ENCODE assay signal across 1 cellular context in the genomic region with DNA sequence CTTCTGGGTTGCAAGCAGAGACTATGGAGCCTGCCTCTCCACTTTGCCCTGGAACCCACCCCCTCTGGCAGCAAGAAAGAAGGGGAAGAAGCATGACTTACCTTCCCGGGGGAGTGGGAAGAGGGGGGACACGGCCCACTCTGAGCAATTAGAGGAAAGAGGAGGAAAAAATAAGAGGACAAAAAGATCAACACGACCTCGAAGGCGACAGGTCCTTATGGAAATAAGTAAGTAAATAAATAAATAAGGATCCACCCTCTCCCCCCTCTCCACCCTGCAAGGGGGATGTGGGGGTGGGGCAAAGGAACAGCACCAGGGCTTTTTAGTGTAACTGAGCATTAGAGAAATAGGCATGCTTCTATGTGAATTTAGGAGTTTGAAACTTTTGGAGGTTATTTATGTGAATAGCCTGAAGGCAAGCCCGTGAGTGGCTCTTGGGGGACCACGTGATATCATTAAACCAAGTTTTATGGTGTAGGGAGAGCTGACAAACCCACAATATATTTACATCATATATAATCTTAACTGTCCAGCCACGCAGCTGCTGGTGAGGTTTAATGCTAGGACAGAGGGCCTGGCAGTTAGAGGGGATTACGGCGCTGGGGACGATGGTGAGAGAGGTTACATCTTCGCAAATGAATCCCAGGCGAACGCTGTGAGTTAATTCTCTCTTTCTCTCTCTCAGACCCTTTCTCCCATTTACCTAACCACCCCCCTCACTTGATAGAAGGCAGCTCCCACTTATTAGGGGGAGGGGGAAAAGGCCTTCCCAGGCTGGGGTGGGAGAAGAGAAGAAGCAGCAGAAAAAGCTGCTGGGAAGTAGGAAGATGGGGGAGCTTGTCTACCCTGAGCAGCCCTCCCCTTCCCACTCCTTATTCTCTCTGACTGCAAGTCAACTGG.
TF ChIP-seq lines count a peak whose summit lies in the region.

No MANE protein-coding gene starts in this region.

TF ChIP-seq in HEK293, 187 proteins besides CTCF, POLR2A, EP300 and RAD21 (continued from another document and continues in another):
- TF ChIP-seq, protein P1, sequence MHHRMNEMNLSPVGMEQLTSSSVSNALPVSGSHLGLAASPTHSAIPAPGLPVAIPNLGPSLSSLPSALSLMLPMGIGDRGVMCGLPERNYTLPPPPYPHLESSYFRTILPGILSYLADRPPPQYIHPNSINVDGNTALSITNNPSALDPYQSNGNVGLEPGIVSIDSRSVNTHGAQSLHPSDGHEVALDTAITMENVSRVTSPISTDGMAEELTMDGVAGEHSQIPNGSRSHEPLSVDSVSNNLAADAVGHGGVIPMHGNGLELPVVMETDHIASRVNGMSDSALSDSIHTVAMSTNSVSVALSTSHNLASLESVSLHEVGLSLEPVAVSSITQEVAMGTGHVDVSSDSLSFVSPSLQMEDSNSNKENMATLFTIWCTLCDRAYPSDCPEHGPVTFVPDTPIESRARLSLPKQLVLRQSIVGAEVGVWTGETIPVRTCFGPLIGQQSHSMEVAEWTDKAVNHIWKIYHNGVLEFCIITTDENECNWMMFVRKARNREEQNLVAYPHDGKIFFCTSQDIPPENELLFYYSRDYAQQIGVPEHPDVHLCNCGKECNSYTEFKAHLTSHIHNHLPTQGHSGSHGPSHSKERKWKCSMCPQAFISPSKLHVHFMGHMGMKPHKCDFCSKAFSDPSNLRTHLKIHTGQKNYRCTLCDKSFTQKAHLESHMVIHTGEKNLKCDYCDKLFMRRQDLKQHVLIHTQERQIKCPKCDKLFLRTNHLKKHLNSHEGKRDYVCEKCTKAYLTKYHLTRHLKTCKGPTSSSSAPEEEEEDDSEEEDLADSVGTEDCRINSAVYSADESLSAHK (tag by site-specific recombination; IDR thresholded peaks at IDR 0.05) = peak; percentile 88
- TF ChIP-seq ZNF548 (tag by site-specific recombination; IDR thresholded peaks at IDR 0.05) (no peak), TCF7L2 (IDR thresholded peaks at IDR 0.05; ENCODE audit: borderline replicate concordance, low read depth, low read length) (no peak), ZBTB8A (tag by site-specific recombination; IDR thresholded peaks at IDR 0.05) (peak; percentile 30), ZNF114 (tag by site-specific recombination; IDR thresholded peaks at IDR 0.05) (no peak), ZNF510 (tag by site-specific recombination; IDR thresholded peaks at IDR 0.05; ENCODE audit: insufficient replicate concordance) (no peak), ELK4 (IDR thresholded peaks at IDR 0.05; ENCODE audit: borderline replicate concordance, low read depth, low read length) (no peak), ZEB2 (tag by site-specific recombination; IDR thresholded peaks at IDR 0.05) (peak; percentile 90), ZNF621 (tag by site-specific recombination; IDR thresholded peaks at IDR 0.05) (no peak), ZNF394 (tag by site-specific recombination; IDR thresholded peaks at IDR 0.05; ENCODE audit: borderline replicate concordance) (peak; percentile 24; the same call in 1 of the 2 replicates), ZNF629 (tag by site-specific recombination; IDR thresholded peaks at IDR 0.05) (peak; percentile 90), KLF9 (tag by site-specific recombination; IDR thresholded peaks at IDR 0.05; ENCODE audit: low read depth) (no peak; the same call in 1 of the 2 replicates), ZNF561 (tag by site-specific recombination; IDR thresholded peaks at IDR 0.05; ENCODE audit: borderline replicate concordance) (peak; percentile 74; the same call in 1 of the 2 replicates), ZFP41 (tag by site-specific recombination; IDR thresholded peaks at IDR 0.05; ENCODE audit: borderline replicate concordance) (no peak), ZNF658 (tag by site-specific recombination; IDR thresholded peaks at IDR 0.05) (no peak), ZNF366 (tag by site-specific recombination; conservative IDR thresholded peaks at IDR 0.05) (peak; percentile 94), KLF1 (tag by site-specific recombination; IDR thresholded peaks at IDR 0.05) (peak; percentile 78), ZNF501 (tag by site-specific recombination; IDR thresholded peaks at IDR 0.05) (peak; percentile 61; the same call in 1 of the 2 replicates), KLF10 (tag by site-specific recombination; IDR thresholded peaks at IDR 0.05) (peak; percentile 94), TSHZ1 (tag by site-specific recombination; IDR thresholded peaks at IDR 0.05; ENCODE audit: borderline replicate concordance) (peak; percentile 83), ZNF239 (tag by site-specific recombination; IDR thresholded peaks at IDR 0.05) (no peak), SP7 (tag by site-specific recombination; IDR thresholded peaks at IDR 0.05) (peak; percentile 94), PRDM6 (tag by site-specific recombination; IDR thresholded peaks at IDR 0.05) (peak; percentile 100)
- TF ChIP-seq, protein P2, sequence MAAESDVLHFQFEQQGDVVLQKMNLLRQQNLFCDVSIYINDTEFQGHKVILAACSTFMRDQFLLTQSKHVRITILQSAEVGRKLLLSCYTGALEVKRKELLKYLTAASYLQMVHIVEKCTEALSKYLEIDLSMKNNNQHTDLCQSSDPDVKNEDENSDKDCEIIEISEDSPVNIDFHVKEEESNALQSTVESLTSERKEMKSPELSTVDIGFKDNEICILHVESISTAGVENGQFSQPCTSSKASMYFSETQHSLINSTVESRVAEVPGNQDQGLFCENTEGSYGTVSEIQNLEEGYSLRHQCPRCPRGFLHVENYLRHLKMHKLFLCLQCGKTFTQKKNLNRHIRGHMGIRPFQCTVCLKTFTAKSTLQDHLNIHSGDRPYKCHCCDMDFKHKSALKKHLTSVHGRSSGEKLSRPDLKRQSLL (tag by site-specific recombination; IDR thresholded peaks at IDR 0.05) = peak; percentile 9; the same call in 1 of the 2 replicates
- TF ChIP-seq, protein P3, sequence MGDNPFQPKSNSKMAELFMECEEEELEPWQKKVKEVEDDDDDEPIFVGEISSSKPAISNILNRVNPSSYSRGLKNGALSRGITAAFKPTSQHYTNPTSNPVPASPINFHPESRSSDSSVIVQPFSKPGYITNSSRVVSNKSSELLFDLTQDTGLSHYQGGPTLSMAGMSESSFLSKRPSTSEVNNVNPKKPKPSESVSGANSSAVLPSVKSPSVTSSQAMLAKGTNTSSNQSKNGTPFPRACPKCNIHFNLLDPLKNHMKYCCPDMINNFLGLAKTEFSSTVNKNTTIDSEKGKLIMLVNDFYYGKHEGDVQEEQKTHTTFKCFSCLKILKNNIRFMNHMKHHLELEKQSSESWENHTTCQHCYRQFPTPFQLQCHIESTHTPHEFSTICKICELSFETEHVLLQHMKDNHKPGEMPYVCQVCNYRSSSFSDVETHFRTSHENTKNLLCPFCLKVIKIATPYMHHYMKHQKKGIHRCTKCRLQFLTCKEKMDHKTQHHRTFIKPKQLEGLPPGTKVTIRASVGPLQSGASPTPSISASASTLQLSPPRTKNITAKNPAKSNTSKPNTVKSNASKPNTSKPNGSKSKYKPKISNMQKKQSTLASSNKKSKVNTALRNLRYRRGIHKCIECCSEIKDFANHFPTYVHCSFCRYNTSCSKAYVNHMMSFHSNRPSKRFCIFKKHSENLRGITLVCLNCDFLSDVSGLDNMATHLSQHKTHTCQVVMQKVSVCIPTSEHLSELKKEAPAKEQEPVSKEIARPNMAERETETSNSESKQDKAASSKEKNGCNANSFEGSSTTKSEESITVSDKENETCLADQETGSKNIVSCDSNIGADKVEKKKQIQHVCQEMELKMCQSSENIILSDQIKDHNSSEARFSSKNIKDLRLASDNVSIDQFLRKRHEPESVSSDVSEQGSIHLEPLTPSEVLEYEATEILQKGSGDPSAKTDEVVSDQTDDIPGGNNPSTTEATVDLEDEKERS (tag by site-specific recombination; IDR thresholded peaks at IDR 0.05) = no peak
- TF ChIP-seq, protein P4, sequence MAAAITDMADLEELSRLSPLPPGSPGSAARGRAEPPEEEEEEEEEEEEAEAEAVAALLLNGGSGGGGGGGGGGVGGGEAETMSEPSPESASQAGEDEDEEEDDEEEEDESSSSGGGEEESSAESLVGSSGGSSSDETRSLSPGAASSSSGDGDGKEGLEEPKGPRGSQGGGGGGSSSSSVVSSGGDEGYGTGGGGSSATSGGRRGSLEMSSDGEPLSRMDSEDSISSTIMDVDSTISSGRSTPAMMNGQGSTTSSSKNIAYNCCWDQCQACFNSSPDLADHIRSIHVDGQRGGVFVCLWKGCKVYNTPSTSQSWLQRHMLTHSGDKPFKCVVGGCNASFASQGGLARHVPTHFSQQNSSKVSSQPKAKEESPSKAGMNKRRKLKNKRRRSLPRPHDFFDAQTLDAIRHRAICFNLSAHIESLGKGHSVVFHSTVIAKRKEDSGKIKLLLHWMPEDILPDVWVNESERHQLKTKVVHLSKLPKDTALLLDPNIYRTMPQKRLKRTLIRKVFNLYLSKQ (tag by site-specific recombination; IDR thresholded peaks at IDR 0.05; ENCODE audit: borderline replicate concordance) = no peak
- TF ChIP-seq, protein P5, sequence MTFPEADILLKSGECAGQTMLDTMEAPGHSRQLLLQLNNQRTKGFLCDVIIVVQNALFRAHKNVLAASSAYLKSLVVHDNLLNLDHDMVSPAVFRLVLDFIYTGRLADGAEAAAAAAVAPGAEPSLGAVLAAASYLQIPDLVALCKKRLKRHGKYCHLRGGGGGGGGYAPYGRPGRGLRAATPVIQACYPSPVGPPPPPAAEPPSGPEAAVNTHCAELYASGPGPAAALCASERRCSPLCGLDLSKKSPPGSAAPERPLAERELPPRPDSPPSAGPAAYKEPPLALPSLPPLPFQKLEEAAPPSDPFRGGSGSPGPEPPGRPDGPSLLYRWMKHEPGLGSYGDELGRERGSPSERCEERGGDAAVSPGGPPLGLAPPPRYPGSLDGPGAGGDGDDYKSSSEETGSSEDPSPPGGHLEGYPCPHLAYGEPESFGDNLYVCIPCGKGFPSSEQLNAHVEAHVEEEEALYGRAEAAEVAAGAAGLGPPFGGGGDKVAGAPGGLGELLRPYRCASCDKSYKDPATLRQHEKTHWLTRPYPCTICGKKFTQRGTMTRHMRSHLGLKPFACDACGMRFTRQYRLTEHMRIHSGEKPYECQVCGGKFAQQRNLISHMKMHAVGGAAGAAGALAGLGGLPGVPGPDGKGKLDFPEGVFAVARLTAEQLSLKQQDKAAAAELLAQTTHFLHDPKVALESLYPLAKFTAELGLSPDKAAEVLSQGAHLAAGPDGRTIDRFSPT (tag by site-specific recombination; IDR thresholded peaks at IDR 0.05) = peak; percentile 83
- TF ChIP-seq, protein P6, sequence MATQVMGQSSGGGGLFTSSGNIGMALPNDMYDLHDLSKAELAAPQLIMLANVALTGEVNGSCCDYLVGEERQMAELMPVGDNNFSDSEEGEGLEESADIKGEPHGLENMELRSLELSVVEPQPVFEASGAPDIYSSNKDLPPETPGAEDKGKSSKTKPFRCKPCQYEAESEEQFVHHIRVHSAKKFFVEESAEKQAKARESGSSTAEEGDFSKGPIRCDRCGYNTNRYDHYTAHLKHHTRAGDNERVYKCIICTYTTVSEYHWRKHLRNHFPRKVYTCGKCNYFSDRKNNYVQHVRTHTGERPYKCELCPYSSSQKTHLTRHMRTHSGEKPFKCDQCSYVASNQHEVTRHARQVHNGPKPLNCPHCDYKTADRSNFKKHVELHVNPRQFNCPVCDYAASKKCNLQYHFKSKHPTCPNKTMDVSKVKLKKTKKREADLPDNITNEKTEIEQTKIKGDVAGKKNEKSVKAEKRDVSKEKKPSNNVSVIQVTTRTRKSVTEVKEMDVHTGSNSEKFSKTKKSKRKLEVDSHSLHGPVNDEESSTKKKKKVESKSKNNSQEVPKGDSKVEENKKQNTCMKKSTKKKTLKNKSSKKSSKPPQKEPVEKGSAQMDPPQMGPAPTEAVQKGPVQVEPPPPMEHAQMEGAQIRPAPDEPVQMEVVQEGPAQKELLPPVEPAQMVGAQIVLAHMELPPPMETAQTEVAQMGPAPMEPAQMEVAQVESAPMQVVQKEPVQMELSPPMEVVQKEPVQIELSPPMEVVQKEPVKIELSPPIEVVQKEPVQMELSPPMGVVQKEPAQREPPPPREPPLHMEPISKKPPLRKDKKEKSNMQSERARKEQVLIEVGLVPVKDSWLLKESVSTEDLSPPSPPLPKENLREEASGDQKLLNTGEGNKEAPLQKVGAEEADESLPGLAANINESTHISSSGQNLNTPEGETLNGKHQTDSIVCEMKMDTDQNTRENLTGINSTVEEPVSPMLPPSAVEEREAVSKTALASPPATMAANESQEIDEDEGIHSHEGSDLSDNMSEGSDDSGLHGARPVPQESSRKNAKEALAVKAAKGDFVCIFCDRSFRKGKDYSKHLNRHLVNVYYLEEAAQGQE (tag by site-specific recombination; IDR thresholded peaks at IDR 0.05) = peak; percentile 48; the same call in 1 of the 2 replicates
